ENCODE assay signal across 1 cellular context in the genomic region with DNA sequence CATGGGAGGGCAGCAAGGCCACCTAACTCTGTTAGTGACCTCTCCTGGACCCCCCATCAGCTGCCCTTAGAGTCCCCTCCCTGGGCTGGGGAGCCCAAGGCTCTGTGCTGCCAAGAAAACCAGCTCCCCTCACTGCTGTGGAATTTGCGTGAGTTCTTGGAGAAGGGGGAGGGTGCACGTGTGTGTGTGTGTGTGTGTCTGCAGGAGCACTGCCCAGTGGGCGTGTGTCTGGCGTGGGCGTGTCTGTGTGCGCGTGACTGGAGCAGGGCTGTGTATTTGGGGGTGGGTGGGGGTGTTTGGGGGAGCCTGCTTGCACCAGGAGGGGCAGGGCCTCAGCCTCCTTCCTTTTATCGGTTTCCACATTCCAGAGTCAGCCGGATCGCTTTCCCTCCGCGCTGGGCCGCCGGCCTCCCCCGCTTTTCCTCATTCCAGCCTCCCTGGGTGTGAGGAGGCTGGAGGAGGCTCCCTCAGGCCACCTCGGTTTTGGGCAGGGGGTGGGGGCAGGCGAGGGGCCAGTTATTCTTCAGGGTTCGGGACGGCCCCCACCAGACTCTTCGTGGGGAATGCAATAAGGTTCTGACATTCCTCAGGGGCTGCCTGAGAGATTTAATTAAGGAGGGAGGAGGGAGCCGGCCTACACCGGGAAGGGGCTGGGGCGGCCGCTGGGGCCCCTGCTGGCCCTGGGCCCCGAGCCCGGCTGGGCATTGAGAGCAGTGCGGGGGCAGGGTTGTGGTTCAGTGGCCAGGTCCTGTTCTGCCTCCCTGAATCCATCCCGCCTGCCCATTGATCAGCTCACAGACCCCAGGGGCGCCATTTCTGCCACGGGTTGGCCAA.
A peak's percentile ranks its signal among the peaks of the same experiment; 100 is the strongest.
TF ChIP-seq lines count a peak whose summit lies in the region.

No MANE protein-coding gene starts in this region.

TF ChIP-seq in K562, 482 proteins besides CTCF, POLR2A, EP300 and RAD21:
- TF ChIP-seq BHLHE40 (IDR thresholded peaks at IDR 0.05; ENCODE audit: low read length) (peak; percentile 87), TAF9B (IDR thresholded peaks at IDR 0.05; ENCODE audit: partially characterized antibody) (no peak), ETV5 (CRISPR knock-in tag; IDR thresholded peaks at IDR 0.05; ENCODE audit: low read depth) (no peak), EGR1 (conservative IDR thresholded peaks at IDR 0.05) (peak; percentile 79), KDM1A (IDR thresholded peaks at IDR 0.05) (no peak), E4F1 (CRISPR knock-in tag; IDR thresholded peaks at IDR 0.05; ENCODE audit: borderline replicate concordance) (no peak), ZKSCAN8 (CRISPR knock-in tag; IDR thresholded peaks at IDR 0.05) (no peak), E2F6 (IDR thresholded peaks at IDR 0.05; ENCODE audit: borderline replicate concordance in 1 of 2, extremely low read depth in 1 of 2, insufficient read depth in 1 of 2, insufficient read length in 1 of 2, low read depth in 1 of 2, low read length in 1 of 2, poor library complexity in 1 of 2, severe bottlenecking in 1 of 2) (peak in 1 of 2 experiments; percentile 23), SIN3A (IDR thresholded peaks at IDR 0.05; ENCODE audit: borderline replicate concordance in 2 of 2, control insufficient read depth in 1 of 2, low read depth in 2 of 2, low read length in 2 of 2) (peak in 1 of 2 experiments; percentile 36; a peak in 1 of 4 replicates), HMG20A (CRISPR knock-in tag; conservative IDR thresholded peaks at IDR 0.05) (no peak), HDAC1 (IDR thresholded peaks at IDR 0.05) (peak in 1 of 2 experiments; percentile 34; a peak in 1 of 4 replicates), ZNF696 (CRISPR knock-in tag; conservative IDR thresholded peaks at IDR 0.05) (no peak), LARP7 (IDR thresholded peaks at IDR 0.05) (no peak), KLF1 (tag; IDR thresholded peaks at IDR 0.05) (no peak), ZNF717 (CRISPR knock-in tag; IDR thresholded peaks at IDR 0.05) (no peak), FUS (optimal IDR thresholded peaks at IDR 0.05; ENCODE audit: low read depth, low read length) (no peak), TAF7 (tag; IDR thresholded peaks at IDR 0.05) (no peak), RCOR1 (IDR thresholded peaks at IDR 0.05; ENCODE audit: borderline replicate concordance in 1 of 2, low read depth in 2 of 2, low read length in 2 of 2) (no peak), KDM2B (CRISPR knock-in tag; IDR thresholded peaks at IDR 0.05) (no peak), POLR2G (IDR thresholded peaks at IDR 0.05; ENCODE audit: low read depth, low read length) (0 out of 2 replicates have a peak, but pooled peaks have one; percentile 26), MEF2A (IDR thresholded peaks at IDR 0.05; ENCODE audit: control insufficient read depth, low read depth, low read length) (no peak), MAFF (IDR thresholded peaks at IDR 0.05; ENCODE audit: low read length) (no peak), PURB (CRISPR knock-in tag; IDR thresholded peaks at IDR 0.05; ENCODE audit: low read depth) (no peak), CXXC5 (CRISPR knock-in tag; IDR thresholded peaks at IDR 0.05) (0 out of 2 replicates have a peak, but pooled peaks have one; percentile 14), CREM (IDR thresholded peaks at IDR 0.05; ENCODE audit: low read depth) (0 out of 2 replicates have a peak, but pooled peaks have one; percentile 25)
- TF ChIP-seq, protein P1, sequence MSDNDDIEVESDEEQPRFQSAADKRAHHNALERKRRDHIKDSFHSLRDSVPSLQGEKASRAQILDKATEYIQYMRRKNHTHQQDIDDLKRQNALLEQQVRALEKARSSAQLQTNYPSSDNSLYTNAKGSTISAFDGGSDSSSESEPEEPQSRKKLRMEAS (CRISPR knock-in tag; IDR thresholded peaks at IDR 0.05): peak; percentile 51
- TF ChIP-seq, protein P2, sequence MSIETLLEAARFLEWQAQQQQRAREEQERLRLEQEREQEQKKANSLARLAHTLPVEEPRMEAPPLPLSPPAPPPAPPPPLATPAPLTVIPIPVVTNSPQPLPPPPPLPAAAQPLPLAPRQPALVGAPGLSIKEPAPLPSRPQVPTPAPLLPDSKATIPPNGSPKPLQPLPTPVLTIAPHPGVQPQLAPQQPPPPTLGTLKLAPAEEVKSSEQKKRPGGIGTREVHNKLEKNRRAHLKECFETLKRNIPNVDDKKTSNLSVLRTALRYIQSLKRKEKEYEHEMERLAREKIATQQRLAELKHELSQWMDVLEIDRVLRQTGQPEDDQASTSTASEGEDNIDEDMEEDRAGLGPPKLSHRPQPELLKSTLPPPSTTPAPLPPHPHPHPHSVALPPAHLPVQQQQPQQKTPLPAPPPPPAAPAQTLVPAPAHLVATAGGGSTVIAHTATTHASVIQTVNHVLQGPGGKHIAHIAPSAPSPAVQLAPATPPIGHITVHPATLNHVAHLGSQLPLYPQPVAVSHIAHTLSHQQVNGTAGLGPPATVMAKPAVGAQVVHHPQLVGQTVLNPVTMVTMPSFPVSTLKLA (conservative IDR thresholded peaks at IDR 0.05): peak in 1 of 2 experiments; percentile 71; a peak in 3 of 4 replicates
- TF ChIP-seq, protein P3, sequence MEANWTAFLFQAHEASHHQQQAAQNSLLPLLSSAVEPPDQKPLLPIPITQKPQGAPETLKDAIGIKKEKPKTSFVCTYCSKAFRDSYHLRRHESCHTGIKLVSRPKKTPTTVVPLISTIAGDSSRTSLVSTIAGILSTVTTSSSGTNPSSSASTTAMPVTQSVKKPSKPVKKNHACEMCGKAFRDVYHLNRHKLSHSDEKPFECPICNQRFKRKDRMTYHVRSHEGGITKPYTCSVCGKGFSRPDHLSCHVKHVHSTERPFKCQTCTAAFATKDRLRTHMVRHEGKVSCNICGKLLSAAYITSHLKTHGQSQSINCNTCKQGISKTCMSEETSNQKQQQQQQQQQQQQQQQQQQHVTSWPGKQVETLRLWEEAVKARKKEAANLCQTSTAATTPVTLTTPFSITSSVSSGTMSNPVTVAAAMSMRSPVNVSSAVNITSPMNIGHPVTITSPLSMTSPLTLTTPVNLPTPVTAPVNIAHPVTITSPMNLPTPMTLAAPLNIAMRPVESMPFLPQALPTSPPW (CRISPR knock-in tag; IDR thresholded peaks at IDR 0.05): peak; percentile 66
- TF ChIP-seq, protein P4, sequence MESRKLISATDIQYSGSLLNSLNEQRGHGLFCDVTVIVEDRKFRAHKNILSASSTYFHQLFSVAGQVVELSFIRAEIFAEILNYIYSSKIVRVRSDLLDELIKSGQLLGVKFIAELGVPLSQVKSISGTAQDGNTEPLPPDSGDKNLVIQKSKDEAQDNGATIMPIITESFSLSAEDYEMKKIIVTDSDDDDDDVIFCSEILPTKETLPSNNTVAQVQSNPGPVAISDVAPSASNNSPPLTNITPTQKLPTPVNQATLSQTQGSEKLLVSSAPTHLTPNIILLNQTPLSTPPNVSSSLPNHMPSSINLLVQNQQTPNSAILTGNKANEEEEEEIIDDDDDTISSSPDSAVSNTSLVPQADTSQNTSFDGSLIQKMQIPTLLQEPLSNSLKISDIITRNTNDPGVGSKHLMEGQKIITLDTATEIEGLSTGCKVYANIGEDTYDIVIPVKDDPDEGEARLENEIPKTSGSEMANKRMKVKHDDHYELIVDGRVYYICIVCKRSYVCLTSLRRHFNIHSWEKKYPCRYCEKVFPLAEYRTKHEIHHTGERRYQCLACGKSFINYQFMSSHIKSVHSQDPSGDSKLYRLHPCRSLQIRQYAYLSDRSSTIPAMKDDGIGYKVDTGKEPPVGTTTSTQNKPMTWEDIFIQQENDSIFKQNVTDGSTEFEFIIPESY (CRISPR knock-in tag; IDR thresholded peaks at IDR 0.05): 0 out of 2 replicates have a peak, but pooled peaks have one; percentile 42
- TF ChIP-seq, protein P5, sequence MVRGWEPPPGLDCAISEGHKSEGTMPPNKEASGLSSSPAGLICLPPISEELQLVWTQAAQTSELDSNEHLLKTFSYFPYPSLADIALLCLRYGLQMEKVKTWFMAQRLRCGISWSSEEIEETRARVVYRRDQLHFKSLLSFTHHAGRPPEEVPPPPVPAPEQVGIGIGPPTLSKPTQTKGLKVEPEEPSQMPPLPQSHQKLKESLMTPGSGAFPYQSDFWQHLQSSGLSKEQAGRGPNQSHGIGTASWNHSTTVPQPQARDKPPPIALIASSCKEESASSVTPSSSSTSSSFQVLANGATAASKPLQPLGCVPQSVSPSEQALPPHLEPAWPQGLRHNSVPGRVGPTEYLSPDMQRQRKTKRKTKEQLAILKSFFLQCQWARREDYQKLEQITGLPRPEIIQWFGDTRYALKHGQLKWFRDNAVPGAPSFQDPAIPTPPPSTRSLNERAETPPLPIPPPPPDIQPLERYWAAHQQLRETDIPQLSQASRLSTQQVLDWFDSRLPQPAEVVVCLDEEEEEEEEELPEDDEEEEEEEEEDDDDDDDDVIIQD (CRISPR knock-in tag; IDR thresholded peaks at IDR 0.05): no peak
TF ChIP-seq in K562: peak in this region for 12.
